Comparison of ENCODE assay signal across 9 cellular contexts in the genomic region with DNA sequence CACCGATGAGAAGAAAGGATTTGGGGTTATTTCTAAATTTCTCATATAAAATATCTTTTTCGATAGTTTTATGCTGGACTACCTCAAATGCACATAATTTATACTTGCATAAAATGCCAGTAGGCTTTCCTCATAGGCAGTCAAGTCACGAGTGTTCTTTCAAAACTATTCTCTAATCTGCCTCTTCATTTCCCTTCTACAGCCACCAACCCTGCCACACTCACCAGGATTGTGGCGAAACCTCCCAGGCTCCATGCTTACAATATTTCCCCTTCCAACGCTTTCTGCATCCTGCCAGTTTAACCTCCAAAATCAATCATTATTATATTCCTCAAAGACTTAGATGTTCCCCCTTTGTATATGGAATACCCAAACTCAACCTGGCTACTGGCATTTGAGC.
DNase-seq lines count a peak whose midpoint lies in the region; ATAC-seq and TF ChIP-seq lines count a peak whose summit lies in the region.
"Had no signal": no experiment of that assay in that cellular context is flagged by ENCODE, and none has a peak within 500 bp of the region (broad histone marks: within the 10 kb centered on the region; RNA-seq: fewer than 3 reads in every experiment).

No MANE protein-coding gene starts in this region.

- peaks cover 0 to 2% of the 10 kb centered on the region in 2 donors for H3K36me3 Mint-ChIP-seq in CD14-positive monocyte
- peaks cover 6% of the 10 kb centered on the region for H3K36me3 Mint-ChIP-seq in activated naive CD8-positive, alpha-beta T cell treated with anti-CD3 and anti-CD28 coated beads for 36 hours

- TF ChIP-seq CTCF in CD14-positive monocyte (IDR thresholded peaks at IDR 0.05): no peak

- peak overlapping the region in 1 of 2 donors; percentile 44 for H3K9ac ChIP-seq in mucosa of rectum (ENCODE audit: low read depth in 1 of 2, low read length in 2 of 2)

- H3K36me3 ChIP-seq in mucosa of rectum (ENCODE audit: control insufficient read depth in 2 of 2, insufficient read depth in 2 of 2, low read length in 2 of 2): no peaks in the 10 kb centered on the region

- H3K4me3 ChIP-seq in mucosa of rectum (ENCODE audit: low read length in 2 of 2): peak overlapping the region; percentile 25 to 61

- H3K27me3 ChIP-seq in mucosa of rectum (ENCODE audit: control insufficient read depth in 2 of 2, insufficient read depth in 2 of 2, low read length in 2 of 2): no peaks in the 10 kb centered on the region

- H3K27me3 Mint-ChIP-seq in CD14-positive monocyte (ENCODE audit: low read depth in 3 of 3): no peaks in the 10 kb centered on the region
- H3K27me3 Mint-ChIP-seq in activated naive CD8-positive, alpha-beta T cell treated with anti-CD3 and anti-CD28 coated beads for 36 hours: no peaks in the 10 kb centered on the region

- intact Hi-C loops in CD14-positive monocyte (cut with micrococcal nuclease): loop anchor here (5.0 to 10.0 kb wide), 4 partner anchors 35 to 235 kb away; partner anchors contain the start of genes FRMD3 (in 1 of the 2) and UBQLN1 (in 1 of the 2)

- peaks cover 0 to 6% (median 2%) of the 10 kb centered on the region in 7 donors for H3K9me3 Mint-ChIP-seq in CD14-positive monocyte
- H3K9me3 Mint-ChIP-seq in activated naive CD8-positive, alpha-beta T cell treated with anti-CD3 and anti-CD28 coated beads for 36 hours: peaks cover 7% of the 10 kb centered on the region

- DNase-seq in CD14-positive monocyte (ENCODE audit: low spot score): peak; percentile 69
- peak; percentile 7 for DNase-seq in HT1080 (ENCODE audit: low read depth)
- DNase-seq in activated naive CD8-positive, alpha-beta T cell treated with anti-CD3 and anti-CD28 coated beads for 36 hours: no peak
- no peak for DNase-seq in DMS153 (lab: John Stamatoyannopoulos, UW)
- no peak for DNase-seq in NCI-H510A treated with DMSO at 0.1 percent for 48 hours (lab: John Stamatoyannopoulos, UW)
- DNase-seq: anterior cingulate cortex had no signal

- ATAC-seq in HG02884 (IDR thresholded peaks at IDR 0.05; ENCODE audit: unreplicated experiment) (no peak), HG02571 (IDR thresholded peaks at IDR 0.05; ENCODE audit: unreplicated experiment) (no peak)

- peak overlapping the region; percentile 98 to 100 (median 99) for H3K27ac Mint-ChIP-seq in CD14-positive monocyte
- peak overlapping the region; percentile 86 for H3K27ac Mint-ChIP-seq in activated naive CD8-positive, alpha-beta T cell treated with anti-CD3 and anti-CD28 coated beads for 36 hours

- peaks cover 22 to 29% of the 10 kb centered on the region in 2 donors for H3K4me1 ChIP-seq in mucosa of rectum (ENCODE audit: control insufficient read depth in 2 of 2, insufficient read depth in 2 of 2, low read length in 2 of 2)

- H3K9me3 ChIP-seq in mucosa of rectum (ENCODE audit: control insufficient read depth in 2 of 2, low read length in 2 of 2): no peaks in the 10 kb centered on the region

- peak overlapping the region; percentile 78 to 91 for H3K4me3 Mint-ChIP-seq in CD14-positive monocyte
- peak overlapping the region; percentile 67 for H3K4me3 Mint-ChIP-seq in activated naive CD8-positive, alpha-beta T cell treated with anti-CD3 and anti-CD28 coated beads for 36 hours

- H3K27ac ChIP-seq in mucosa of rectum (ENCODE audit: low read depth in 2 of 2, low read length in 2 of 2): peak overlapping the region; percentile 85 to 86

- peaks cover 55% of the 10 kb centered on the region for H3K4me1 Mint-ChIP-seq in CD14-positive monocyte
- H3K4me1 Mint-ChIP-seq in activated naive CD8-positive, alpha-beta T cell treated with anti-CD3 and anti-CD28 coated beads for 36 hours: peaks cover 27% of the 10 kb centered on the region

Comparison
In these comparisons a context has a peak if more than half of its experiments do, and no peak if none do; other contexts are left out.
1. DNase-seq: peak in CD14-positive monocyte (single experiment) and HT1080 (single experiment); none in activated naive CD8-positive, alpha-beta T cell treated with anti-CD3 and anti-CD28 coated beads for 36 hours (single experiment), DMS153 (single experiment) and NCI-H510A treated with DMSO at 0.1 percent for 48 hours (single experiment).